ENCODE assay signal across 1 cellular context in genomic region chr1:183901748-183902341, GRCh38.
TF ChIP-seq lines count a peak whose summit lies in the region.

No MANE protein-coding gene starts in this region.

TF ChIP-seq in GM12878, 131 proteins besides CTCF, POLR2A, EP300 and RAD21 (continued from another document and continues in another):
- TF ChIP-seq PAX5 (IDR thresholded peaks at IDR 0.05; ENCODE audit: borderline replicate concordance, low read depth, low read length), result no peak
- peak; percentile 54; the same call in 1 of the 2 replicates for TF ChIP-seq PML (IDR thresholded peaks at IDR 0.05; ENCODE audit: low read length)
- TF ChIP-seq GABPA (IDR thresholded peaks at IDR 0.05; ENCODE audit: low read depth), result peak; percentile 37; the same call in 1 of the 2 replicates
- no peak for TF ChIP-seq HDGF (IDR thresholded peaks at IDR 0.05)
- no peak for TF ChIP-seq ZBTB4 (CRISPR knock-in tag; IDR thresholded peaks at IDR 0.05)
- TF ChIP-seq IRF3 (IDR thresholded peaks at IDR 0.05), result no peak
- TF ChIP-seq MLLT1 (IDR thresholded peaks at IDR 0.05), result no peak
- no peak for TF ChIP-seq POLR2AphosphoS2 (IDR thresholded peaks at IDR 0.05; ENCODE audit: low read depth, low read length)
- no peak for TF ChIP-seq NFYA (IDR thresholded peaks at IDR 0.05; ENCODE audit: borderline replicate concordance, low read depth, low read length)
- TF ChIP-seq KDM1A (IDR thresholded peaks at IDR 0.05; ENCODE audit: borderline replicate concordance), result no peak
- no peak for TF ChIP-seq POLR2AphosphoS5 (IDR thresholded peaks at IDR 0.05; ENCODE audit: low read length)
- TF ChIP-seq PRDM15 (CRISPR knock-in tag; IDR thresholded peaks at IDR 0.05), result no peak
- peak; percentile 92 for TF ChIP-seq EED (IDR thresholded peaks at IDR 0.05; ENCODE audit: low read depth)
- TF ChIP-seq NFXL1 (IDR thresholded peaks at IDR 0.05; ENCODE audit: borderline replicate concordance), result no peak
- TF ChIP-seq E2F8 (IDR thresholded peaks at IDR 0.05; ENCODE audit: low read depth, partially characterized antibody), result no peak
- no peak for TF ChIP-seq ZNF592 (IDR thresholded peaks at IDR 0.05)
- no peak for TF ChIP-seq STAT1 (conservative IDR thresholded peaks at IDR 0.05)
- TF ChIP-seq ETV6 (conservative IDR thresholded peaks at IDR 0.05 in 1 of 2, IDR thresholded peaks at IDR 0.05 in 1 of 2; ENCODE audit: borderline replicate concordance in 1 of 2, low read depth in 1 of 2), result no peak; a peak in 1 of 4 replicates
- TF ChIP-seq RCOR1 (conservative IDR thresholded peaks at IDR 0.05; ENCODE audit: low read depth, low read length), result no peak
- TF ChIP-seq EZH2 (IDR thresholded peaks at IDR 0.05; ENCODE audit: borderline replicate concordance, control insufficient read depth, low read depth, low read length), result no peak
- TF ChIP-seq JUND (IDR thresholded peaks at IDR 0.05; ENCODE audit: low read depth, low read length), result no peak
- TF ChIP-seq IKZF2 (IDR thresholded peaks at IDR 0.05), result peak; percentile 69 to 84; a peak in 2 of 4 replicates
- no peak for TF ChIP-seq BCLAF1 (IDR thresholded peaks at IDR 0.05)
- TF ChIP-seq CHD1 (IDR thresholded peaks at IDR 0.05; ENCODE audit: low read depth, low read length), result no peak
- TF ChIP-seq TCF12 (IDR thresholded peaks at IDR 0.05; ENCODE audit: low read depth, low read length), result 0 out of 2 replicates have a peak, but pooled peaks have one; percentile 17
- TF ChIP-seq ATF3 (IDR thresholded peaks at IDR 0.05; ENCODE audit: borderline replicate concordance, extremely low read depth, low read depth, low read length), result no peak
- TF ChIP-seq ZBTB40 (IDR thresholded peaks at IDR 0.05; ENCODE audit: borderline replicate concordance), result no peak
- no peak for TF ChIP-seq SMAD1 (IDR thresholded peaks at IDR 0.05; ENCODE audit: low read depth, partially characterized antibody)
- TF ChIP-seq IKZF1 (conservative IDR thresholded peaks at IDR 0.05), result peak; percentile 77
- TF ChIP-seq HDAC6 (IDR thresholded peaks at IDR 0.05; ENCODE audit: unreplicated experiment), result no peak
- TF ChIP-seq ZNF217 (IDR thresholded peaks at IDR 0.05), result no peak
